In the genomic region with DNA sequence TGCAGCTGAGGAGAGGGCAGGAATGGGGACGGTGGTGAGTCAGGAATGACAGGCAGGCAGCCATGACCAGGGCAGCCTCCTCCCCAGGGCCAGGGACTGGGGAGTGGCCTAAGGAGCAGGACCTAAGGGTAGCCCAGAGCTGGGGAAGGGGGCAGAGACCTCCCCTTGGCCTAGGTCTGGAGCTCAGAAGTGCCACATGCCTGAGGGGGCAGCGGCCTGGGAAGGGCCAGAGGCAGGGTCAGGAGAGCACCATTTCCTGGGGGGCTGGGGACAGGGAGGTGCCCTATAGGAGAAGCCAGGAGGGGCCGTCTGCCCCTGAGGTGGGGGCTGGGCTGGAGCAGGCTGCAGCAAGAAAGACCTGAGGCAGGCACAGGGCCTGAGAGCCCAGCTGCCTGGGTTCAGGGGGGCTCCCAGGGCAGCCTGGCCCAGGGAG, we compare ENCODE assay signal across 1 cellular context.
TF ChIP-seq lines count a peak whose summit lies in the region.

No MANE protein-coding gene starts in this region.

TF ChIP-seq in GM12878, 131 proteins besides CTCF, POLR2A, EP300 and RAD21:
- TF ChIP-seq HDGF (IDR thresholded peaks at IDR 0.05) (no peak), PML (IDR thresholded peaks at IDR 0.05; ENCODE audit: low read length) (no peak), TCF7 (IDR thresholded peaks at IDR 0.05; ENCODE audit: borderline replicate concordance) (no peak), PAX8 (IDR thresholded peaks at IDR 0.05) (no peak), MYC (IDR thresholded peaks at IDR 0.05; ENCODE audit: insufficient read depth, insufficient read length, insufficient replicate concordance, low read length, severe bottlenecking) (no peak), ZNF384 (IDR thresholded peaks at IDR 0.05; ENCODE audit: borderline replicate concordance, low read depth, low read length) (no peak), CBX3 (IDR thresholded peaks at IDR 0.05; ENCODE audit: borderline replicate concordance, low read depth) (no peak), SMAD5 (IDR thresholded peaks at IDR 0.05; ENCODE audit: low read depth) (no peak)
- TF ChIP-seq, protein P1, sequence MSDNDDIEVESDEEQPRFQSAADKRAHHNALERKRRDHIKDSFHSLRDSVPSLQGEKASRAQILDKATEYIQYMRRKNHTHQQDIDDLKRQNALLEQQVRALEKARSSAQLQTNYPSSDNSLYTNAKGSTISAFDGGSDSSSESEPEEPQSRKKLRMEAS (IDR thresholded peaks at IDR 0.05; ENCODE audit: low read depth, low read length) = no peak
